ENCODE assay signal across 23 cellular contexts in the genomic region with DNA sequence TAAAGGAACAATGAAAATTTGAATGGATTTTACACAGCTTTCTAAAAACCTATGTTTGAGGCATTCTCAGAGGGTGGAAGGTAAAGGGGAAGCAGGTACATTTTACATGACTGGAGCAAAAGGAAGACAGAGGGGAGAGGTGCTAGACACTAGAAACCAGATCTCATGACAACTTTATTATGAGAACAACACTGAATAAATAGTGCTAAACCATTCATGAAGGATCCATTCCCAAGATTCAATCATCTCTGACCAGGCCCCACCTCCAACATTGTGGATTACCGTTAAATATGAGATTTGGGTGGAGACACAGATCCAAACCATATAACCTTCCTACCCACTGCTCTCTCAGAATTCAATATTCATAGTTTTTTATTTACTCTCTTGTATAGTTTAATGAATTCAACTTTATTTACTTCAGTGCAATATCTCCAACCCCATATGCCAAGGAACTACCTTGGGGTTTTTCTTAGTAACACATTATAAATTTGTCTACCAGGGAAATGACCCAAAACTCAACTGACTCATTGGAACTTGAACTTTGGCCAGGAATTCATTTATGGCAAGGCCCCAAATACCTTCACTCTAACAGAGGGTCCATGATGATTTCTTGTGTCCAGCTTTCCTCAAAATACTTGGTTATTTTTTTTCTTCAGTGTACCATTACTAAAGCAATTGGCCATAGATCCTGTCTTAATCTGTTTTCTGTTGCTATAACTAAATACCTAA.
A peak's percentile ranks its signal among the peaks of the same experiment; 100 is the strongest.
DNase-seq lines count a peak whose midpoint lies in the region; ATAC-seq and TF ChIP-seq lines count a peak whose summit lies in the region.
"Had no signal": no experiment of that assay in that cellular context is flagged by ENCODE, and none has a peak within 500 bp of the region (broad histone marks: within the 10 kb centered on the region; RNA-seq: fewer than 3 reads in every experiment).

No MANE protein-coding gene starts in this region.

- TF ChIP-seq CTCF in KMS-11 (conservative IDR thresholded peaks at IDR 0.05; ENCODE audit: low read depth, low read length) = no peak
- TF ChIP-seq CTCF in astrocyte of the spinal cord (IDR thresholded peaks at IDR 0.05; ENCODE audit: low read depth, low read length) = no peak

- ATAC-seq in HG02970 (IDR thresholded peaks at IDR 0.05; ENCODE audit: low FRiP score, unreplicated experiment) (no peak), GM21825 (IDR thresholded peaks at IDR 0.05; ENCODE audit: unreplicated experiment) (no peak), GM19395 (IDR thresholded peaks at IDR 0.05; ENCODE audit: unreplicated experiment) (no peak)
- ATAC-seq: natural killer cell, right lobe of liver had no signal

- H3K4me2 ChIP-seq in KMS-11 = peak overlapping the region; percentile 56

- H2AFZ ChIP-seq in KMS-11 (ENCODE audit: low read depth) = peak overlapping the region; percentile 42; the same call in 1 of the 2 replicates

- DNase-seq in ACHN = peak; percentile 57
- DNase-seq in astrocyte of the spinal cord (ENCODE audit: low read depth, low spot score) = peak; percentile 70
- DNase-seq in kidney glomerular epithelial cell (lab: John Stamatoyannopoulos, UW) = peak; percentile 69
- no peak for DNase-seq in NCI-H1694 treated with DMSO at 0.1 percent for 48 hours (lab: John Stamatoyannopoulos, UW)
- DNase-seq: activated CD4-positive, alpha-beta memory T cell treated with anti-CD3 and anti-CD28 coated beads, Interleukin-2, amount 10 ng/mL, durations not matched to agents 7 days and 5 days; activated CD4-positive, CD25-positive, alpha-beta regulatory T cell; activated naive CD4-positive, alpha-beta T cell treated with anti-CD3 and anti-CD28 coated beads, Interleukin-2, amount 50 U/mL, for 16 hours; activated T-cell treated with anti-CD3 and anti-CD28 coated beads, Interleukin-2, amount 50 U/mL, for 1 hour; CD4-positive, CD25-positive, alpha-beta regulatory T cell; foreskin melanocyte; Karpas-422; natural killer cell; NCI-H1092 treated with DMSO at 0.1 percent for 48 hours; NCI-H510A; pancreas; right lobe of liver; T1000 had no signal

- H3K79me2 ChIP-seq in KMS-11 (ENCODE audit: insufficient read depth, low read depth) = no peaks in the 10 kb centered on the region

- no peak overlapping the region for H3K4me3 ChIP-seq in KMS-11 (IDR thresholded peaks at IDR 0.05; ENCODE audit: insufficient read depth, low read depth, low read length)
- H3K4me3 ChIP-seq in astrocyte of the spinal cord (ENCODE audit: low read depth, low read length) = no peak overlapping the region
- H3K4me3 ChIP-seq: pancreas, right lobe of liver, vagina had no signal

- no peaks in the 10 kb centered on the region for H4K20me1 ChIP-seq in KMS-11 (ENCODE audit: insufficient read depth)

- peaks cover 36% of the 10 kb centered on the region for H3K4me1 ChIP-seq in KMS-11 (ENCODE audit: low read depth, poor library complexity, severe bottlenecking)
- H3K4me1 ChIP-seq: pancreas, right lobe of liver, vagina had no signal

- in situ Hi-C loops in ACHN (cut with HindIII; ENCODE audit: low pct_ligation_motif_present, low pct_unique_long_range_greater_than_20kb, low sequenced_read_pairs) (no loop called here), astrocyte of the spinal cord (cut with HindIII; ENCODE audit: low sequenced_read_pairs) (no loop called here)

- H3K9ac ChIP-seq in KMS-11 = no peak overlapping the region

- H3K27me3 ChIP-seq in KMS-11 (ENCODE audit: insufficient read depth, low read depth) = no peaks in the 10 kb centered on the region
- H3K27me3 ChIP-seq: pancreas, right lobe of liver, vagina had no signal

- no peaks in the 10 kb centered on the region for H3K36me3 ChIP-seq in KMS-11 (ENCODE audit: insufficient read depth)
- H3K36me3 ChIP-seq: pancreas, right lobe of liver, vagina had no signal

- H3K27ac ChIP-seq in KMS-11 = peak overlapping the region; percentile 27
- H3K27ac ChIP-seq: pancreas, right lobe of liver, RWPE1, vagina had no signal
